ENCODE assay signal across 8 cellular contexts in the genomic region with DNA sequence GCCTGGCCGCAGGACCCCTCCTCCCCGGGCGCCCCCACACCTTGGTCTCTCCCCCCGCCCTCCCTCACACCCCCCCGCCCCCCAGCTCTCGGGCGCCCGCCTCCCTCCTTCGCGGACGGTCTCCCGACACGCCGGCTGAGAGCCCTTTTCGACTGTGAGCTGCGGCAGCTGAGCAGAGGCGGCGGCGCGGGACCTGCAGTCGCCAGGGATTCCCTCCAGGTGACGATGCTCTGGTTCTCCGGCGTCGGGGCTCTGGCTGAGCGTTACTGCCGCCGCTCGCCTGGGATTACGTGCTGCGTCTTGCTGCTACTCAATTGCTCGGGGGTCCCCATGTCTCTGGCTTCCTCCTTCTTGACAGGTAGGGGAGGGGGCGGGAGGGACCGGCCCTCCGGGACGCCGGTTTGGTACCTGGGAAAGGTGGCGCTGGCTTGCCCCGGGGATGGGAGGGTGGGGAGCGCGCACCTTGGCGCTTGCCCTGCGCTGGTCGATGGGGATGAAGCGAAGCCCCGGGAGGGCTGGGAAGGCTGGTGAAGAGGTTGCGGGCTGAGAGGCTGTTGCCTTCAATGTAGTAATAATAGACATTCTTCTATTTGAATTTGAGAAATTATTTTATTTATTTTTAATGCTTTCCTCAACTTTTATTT. TPM values are rescaled to one million over a fixed set of nuclear protein-coding genes. Genes with fewer than 3 reads are reported as not detected.
DNase-seq lines count a peak whose midpoint lies in the region; ATAC-seq, FAIRE-seq and TF ChIP-seq lines count a peak whose summit lies in the region.

Gene BMPER, plus strand, starts transcription at position 151 of the 644 bp plus-strand sequence. Its CDS starts 75 bp downstream, at position 226.

- no peaks in the 10 kb centered on the region for H3K36me3 ChIP-seq in bronchial epithelial cell (ENCODE audit: control insufficient read depth, insufficient read depth, low read length)

- ATAC-seq in GM19467 (IDR thresholded peaks at IDR 0.05; ENCODE audit: unreplicated experiment) (no peak), HG03025 (IDR thresholded peaks at IDR 0.05; ENCODE audit: low FRiP score, unreplicated experiment) (no peak)

- no peaks in the 10 kb centered on the region for H3K27me3 ChIP-seq in bronchial epithelial cell (ENCODE audit: control insufficient read depth, insufficient read depth, low read length)

- no peak for FAIRE-seq in bronchial epithelial cell (lab: Jason Lieb, UNC)

- no peak for TF ChIP-seq CTCF in bronchial epithelial cell (IDR thresholded peaks at IDR 0.05; ENCODE audit: insufficient read depth, low read length, severe bottlenecking)

- H3K4me3 ChIP-seq in bronchial epithelial cell (ENCODE audit: low read depth, low read length): peak within 1 kb of the TSS; percentile 45

- DNase-seq in activated CD4-positive, alpha-beta T cell treated with anti-CD3 and anti-CD28 coated beads for 48 hours: peak; percentile 47
- no peak for DNase-seq in activated CD4-positive, alpha-beta T cell treated with anti-CD3 and anti-CD28 coated beads for 4 hours
- DNase-seq in NCI-H510A (lab: John Stamatoyannopoulos, UW) (peak; percentile 51), bronchial epithelial cell (ENCODE audit: low read depth) (peak; percentile 13), kidney glomerular epithelial cell (lab: John Stamatoyannopoulos, UW) (peak; percentile 9)
- DNase-seq in stimulated activated CD8-positive, alpha-beta memory T cell treated with anti-CD3 and anti-CD28 coated beads, Interleukin-2, amount 100 ng/mL, for 48 hours (ENCODE audit: low read depth in 2 of 2): peak; percentile 3 to 20

RNA-seq across cellular contexts. Expression of gene BMPER, which starts in this region (rescaled TPM):
- total RNA-seq in bronchial epithelial cell: 0.13 and 0.26 TPM in 2 replicates

Comparison
In these comparisons a context has a peak if more than half of its experiments do, and no peak if none do; other contexts are left out.
1. DNase-seq: peak in activated CD4-positive, alpha-beta T cell treated with anti-CD3 and anti-CD28 coated beads for 48 hours (single experiment), NCI-H510A (single experiment), kidney glomerular epithelial cell (single experiment) and stimulated activated CD8-positive, alpha-beta memory T cell treated with anti-CD3 and anti-CD28 coated beads, Interleukin-2, amount 100 ng/mL, for 48 hours (2 of 2); none in activated CD4-positive, alpha-beta T cell treated with anti-CD3 and anti-CD28 coated beads for 4 hours (0 of 2).
2. Peak in DNase-seq and H3K4me3 ChIP-seq in bronchial epithelial cell; RNA of the gene not detected or under 1 TPM.